ENCODE assay signal across 26 cellular contexts in the genomic region with DNA sequence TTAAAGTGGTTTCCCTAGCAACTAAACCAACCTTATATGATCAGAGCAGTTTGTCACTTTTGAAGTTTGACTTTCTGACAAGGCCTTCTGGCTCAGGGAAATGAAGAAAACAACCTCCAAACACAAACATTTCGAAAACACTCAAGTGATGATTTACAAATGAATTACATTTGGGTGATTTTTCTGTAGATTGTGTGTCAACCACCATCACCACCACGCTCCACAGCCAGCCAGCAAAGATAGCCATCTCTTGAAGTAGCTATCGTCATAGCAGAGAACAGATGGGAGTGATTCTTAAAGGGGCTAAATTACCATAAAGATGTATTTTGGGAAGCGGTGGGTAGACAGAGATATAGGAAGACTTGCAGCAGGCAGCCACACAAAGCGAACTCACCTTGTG. TPM values are rescaled to one million over a fixed set of nuclear protein-coding genes. Genes with fewer than 3 reads are reported as not detected.
DNase-seq lines count a peak whose midpoint lies in the region; ATAC-seq, FAIRE-seq and TF ChIP-seq lines count a peak whose summit lies in the region.
"Had no signal": no experiment of that assay in that cellular context is flagged by ENCODE, and none has a peak within 500 bp of the region (broad histone marks: within the 10 kb centered on the region; RNA-seq: fewer than 3 reads in every experiment).

No MANE protein-coding gene starts in this region.

- CTCF ChIA-PET in Panc1 (lab: Charles Lee) = no interaction called here

- peak overlapping the region; percentile 8 for H3K27ac Mint-ChIP-seq in osteocyte (ENCODE audit: unreplicated experiment)
- no peak overlapping the region for H3K27ac Mint-ChIP-seq in stimulated activated effector memory CD8-positive, alpha-beta T cell treated with anti-CD3 and anti-CD28 coated beads, Interleukin-12 subunit alpha, Interleukin-12 subunit beta, amount 100 ng/mL, for 72 hours
- H3K27ac Mint-ChIP-seq: CD4-positive, CD25-positive, alpha-beta regulatory T cell; H9 had no signal

- no peaks in the 10 kb centered on the region for H3K4me1 ChIP-seq in Panc1 (ENCODE audit: control insufficient read depth, insufficient read depth, low read length)
- peaks cover 57 to 82% of the 10 kb centered on the region in 2 donors for H3K4me1 ChIP-seq in gastrocnemius medialis
- H3K4me1 ChIP-seq: BLaER1 had no signal

- intact Hi-C loops in Panc1 (cut with micrococcal nuclease; ENCODE audit: unreplicated experiment) (no loop called here), gastrocnemius medialis (cut with DNase I; ENCODE audit: low total_unique reads) (no loop called here)

- no peak overlapping the region for H3K4me3 Mint-ChIP-seq in osteocyte (ENCODE audit: unreplicated experiment)
- no peak overlapping the region for H3K4me3 Mint-ChIP-seq in stimulated activated effector memory CD8-positive, alpha-beta T cell treated with anti-CD3 and anti-CD28 coated beads, Interleukin-12 subunit alpha, Interleukin-12 subunit beta, amount 100 ng/mL, for 72 hours
- H3K4me3 Mint-ChIP-seq: CD4-positive, CD25-positive, alpha-beta regulatory T cell; H9 had no signal

- DNase-seq in DMS 273 (lab: John Stamatoyannopoulos, UW; ENCODE audit: unreplicated experiment) = peak; percentile 78
- DNase-seq in HTR-8/SVneo (ENCODE audit: insufficient read length, low spot score) = no peak
- DNase-seq in Panc1 (ENCODE audit: low read depth, low spot score) = no peak
- DNase-seq in osteocyte (ENCODE audit: extremely low spot score, unreplicated experiment) = no peak
- DNase-seq in gastrocnemius medialis = no peak
- no peak for DNase-seq in stimulated activated effector memory CD8-positive, alpha-beta T cell treated with anti-CD3 and anti-CD28 coated beads, Interleukin-12 subunit alpha, Interleukin-12 subunit beta, amount 100 ng/mL, for 72 hours (ENCODE audit: low spot score in 2 of 2)
- DNase-seq: CD4-positive, CD25-positive, alpha-beta regulatory T cell; GM23248; H9; KBM-7; MV-4-11; NCI-H1105; NCI-H1436 treated with DMSO at 0.1 percent for 48 hours; NCI-H187 treated with DMSO at 0.1 percent for 48 hours; NCI-H2227 treated with DMSO at 0.1 percent for 48 hours; NCI-H510A; NCI-H82; NK-92 treated with Interleukin-12 subunit alpha and Interleukin-12 subunit beta, amount 100 ng/mL, for 24 hours; SHP77; T-helper 1 cell had no signal

- ATAC-seq in Panc1 (no peak), GM21360 (IDR thresholded peaks at IDR 0.05; ENCODE audit: unreplicated experiment) (no peak), gastrocnemius medialis (no peak)
- no peak for ATAC-seq in stimulated activated effector memory CD8-positive, alpha-beta T cell treated with anti-CD3 and anti-CD28 coated beads, Interleukin-12 subunit alpha, Interleukin-12 subunit beta, amount 100 ng/mL, for 72 hours

- no peak overlapping the region for H3K27ac ChIP-seq in Panc1 (ENCODE audit: low read length)
- H3K27ac ChIP-seq in gastrocnemius medialis = peak overlapping the region in 2 of 4 donors; percentile 11 to 31
- H3K27ac ChIP-seq: BLaER1, GM23248, RWPE1 had no signal

- H3K36me3 ChIP-seq in Panc1 (ENCODE audit: control insufficient read depth, insufficient read depth, low read length) = no peaks in the 10 kb centered on the region
- no peaks in the 10 kb centered on the region for H3K36me3 ChIP-seq in gastrocnemius medialis
- H3K36me3 ChIP-seq: BLaER1 had no signal

- H3K9me3 ChIP-seq in Panc1 (ENCODE audit: control insufficient read depth, insufficient read depth, low read depth, low read length) (no peaks in the 10 kb centered on the region), gastrocnemius medialis (no peaks in the 10 kb centered on the region)
- H3K9me3 ChIP-seq: BLaER1 had no signal

- BruUV-seq in Panc1 (replicated peaks; lab: Mats Ljungman, UMichigan) = no TSS peak

- H3K36me3 Mint-ChIP-seq in osteocyte (ENCODE audit: unreplicated experiment) = no peaks in the 10 kb centered on the region
- H3K36me3 Mint-ChIP-seq in stimulated activated effector memory CD8-positive, alpha-beta T cell treated with anti-CD3 and anti-CD28 coated beads, Interleukin-12 subunit alpha, Interleukin-12 subunit beta, amount 100 ng/mL, for 72 hours = no peaks in the 10 kb centered on the region
- H3K36me3 Mint-ChIP-seq: CD4-positive, CD25-positive, alpha-beta regulatory T cell had no signal

- TF ChIP-seq CTCF in Panc1 (IDR thresholded peaks at IDR 0.05) = 0 out of 2 replicates have a peak, but pooled peaks have one; percentile 3
- TF ChIP-seq CTCF in osteocyte (IDR thresholded peaks at IDR 0.05) = no peak
- no peak for TF ChIP-seq CTCF in gastrocnemius medialis (IDR thresholded peaks at IDR 0.05 in 4 of 5, conservative IDR thresholded peaks at IDR 0.05 in 1 of 5)

- no peak for TF ChIP-seq POLR2A in gastrocnemius medialis (IDR thresholded peaks at IDR 0.05)

- H3K27me3 Mint-ChIP-seq in osteocyte (ENCODE audit: unreplicated experiment) = no peaks in the 10 kb centered on the region
- H3K27me3 Mint-ChIP-seq: CD4-positive, CD25-positive, alpha-beta regulatory T cell had no signal

- in situ Hi-C loops in Panc1 (cut with HindIII; ENCODE audit: low pct_unique_long_range_greater_than_20kb, low sequenced_read_pairs) = no loop called here
- in situ Hi-C loops in gastrocnemius medialis (cut with MboI; ENCODE audit: low sequenced_read_pairs in 4 of 4) = no loop called here

- peaks cover 21% of the 10 kb centered on the region for H3K4me1 Mint-ChIP-seq in osteocyte (ENCODE audit: unreplicated experiment)
- H3K4me1 Mint-ChIP-seq in stimulated activated effector memory CD8-positive, alpha-beta T cell treated with anti-CD3 and anti-CD28 coated beads, Interleukin-12 subunit alpha, Interleukin-12 subunit beta, amount 100 ng/mL, for 72 hours = no peaks in the 10 kb centered on the region
- H3K4me1 Mint-ChIP-seq: CD4-positive, CD25-positive, alpha-beta regulatory T cell; H9 had no signal

- no peaks in the 10 kb centered on the region for H3K27me3 ChIP-seq in Panc1 (ENCODE audit: control insufficient read depth, insufficient read depth, low read length)
- H3K27me3 ChIP-seq in gastrocnemius medialis = no peaks in the 10 kb centered on the region
- H3K27me3 ChIP-seq: BLaER1 had no signal

- H3K4me3 ChIP-seq in Panc1 (ENCODE audit: low read depth in 2 of 2, low read length in 2 of 2) (no peak overlapping the region), gastrocnemius medialis (no peak overlapping the region)
- H3K4me3 ChIP-seq: BLaER1, GM23248 had no signal

- H3K9me3 Mint-ChIP-seq in osteocyte (ENCODE audit: unreplicated experiment) = peaks cover 3% of the 10 kb centered on the region
- peaks cover 6% of the 10 kb centered on the region for H3K9me3 Mint-ChIP-seq in stimulated activated effector memory CD8-positive, alpha-beta T cell treated with anti-CD3 and anti-CD28 coated beads, Interleukin-12 subunit alpha, Interleukin-12 subunit beta, amount 100 ng/mL, for 72 hours
- H3K9me3 Mint-ChIP-seq: H9 had no signal

- peak; percentile 62 for FAIRE-seq in HTR-8/SVneo (lab: Jason Lieb, UNC)
- FAIRE-seq: A204.1 had no signal

- POLR2A ChIA-PET in Panc1 (lab: Charles Lee) = no interaction called here

RNA-seq across cellular contexts. Expression of gene MLIP, which starts 16.4 kb away (rescaled TPM):
- total RNA-seq in Panc1 (2021; ENCODE audit: unreplicated experiment) = not detected
- not detected for polyA plus RNA-seq in Panc1 (2012; ENCODE audit: insufficient read length)
- total RNA-seq in osteocyte = 0.65 TPM in 1 of 2 replicates, not detected in the other
- total RNA-seq in gastrocnemius medialis = 100 to 1,000 TPM; 130 to 200 (median 160) TPM
- total RNA-seq: CD4-positive, CD25-positive, alpha-beta regulatory T cell; GM23248; H9; MCF 10A had no signal
- polyA plus RNA-seq: AG04450; CD4-positive, CD25-positive, alpha-beta regulatory T cell; GM23248 had no signal

Comparison
In these comparisons a context has a peak if more than half of its experiments do, and no peak if none do; other contexts are left out.
1. RNA of gene MLIP, which starts 16.4 kb away (total RNA-seq): 130 to 200 TPM in gastrocnemius medialis; not detected in Panc1 (single experiment) and 0.65 TPM in osteocyte; every median in the first group is over 10 times any median in the second.